Comparison of ENCODE assay signal across 15 cellular contexts in the genomic region with DNA sequence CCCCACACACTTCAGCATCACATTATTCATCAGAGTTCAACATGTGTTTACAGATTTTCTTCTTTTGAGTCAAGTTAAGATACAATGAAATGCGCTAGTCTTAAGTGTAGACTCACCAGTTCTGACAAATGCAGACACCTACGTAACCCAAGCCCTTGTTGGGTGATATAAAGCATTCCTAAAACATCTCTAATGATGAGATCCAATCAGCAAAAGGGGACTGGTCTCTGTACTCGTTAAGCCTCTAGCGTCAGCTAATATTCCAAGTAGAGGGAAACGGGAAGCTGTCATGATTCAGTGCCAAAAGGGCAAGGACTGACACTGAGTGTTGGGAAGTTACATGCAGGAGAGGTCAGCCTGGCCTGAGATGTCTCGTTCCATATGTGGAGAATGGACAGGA. TPM values are rescaled to one million over a fixed set of nuclear protein-coding genes. Genes with fewer than 3 reads are reported as not detected.
"Had no signal": no experiment of that assay in that cellular context is flagged by ENCODE, and none has a peak within 500 bp of the region (broad histone marks: within the 10 kb centered on the region; RNA-seq: fewer than 3 reads in every experiment).

No MANE protein-coding gene starts in this region.

- H3K27ac Mint-ChIP-seq: activated B cell treated with CpG ODN at 0.5 μM for 24 hours; activated CD4-positive, alpha-beta T cell treated with anti-CD3 and anti-CD28 coated beads, Interleukin-2, amount 10 ng/mL, durations not matched to agents 24 days and 14 days; activated naive CD8-positive, alpha-beta T cell treated with anti-CD3 and anti-CD28 coated beads, Interleukin-2, amount 50 U/mL, for 24 hours; neural progenitor cell; T-helper 1 cell treated with Interleukin-12 subunit alpha and Interleukin-12 subunit beta and Interleukin-4 antibody, amounts not matched to agents 30 μg/mL and 1 μg/mL, for 36 hours had no signal

- H3K36me3 ChIP-seq: pancreas, stomach, vagina had no signal

- H3K27ac ChIP-seq: epithelial cell of prostate, neural progenitor cell, pancreas, skin epidermis, stomach, vagina had no signal

- DNase-seq: activated B cell treated with CpG ODN at 0.5 μM for 24 hours; activated CD4-positive, alpha-beta T cell treated with anti-CD3 and anti-CD28 coated beads, Interleukin-2, amount 10 ng/mL, durations not matched to agents 24 days and 14 days; activated CD8-positive, alpha-beta memory T cell treated with anti-CD3 and anti-CD28 coated beads for 24 hours; activated naive CD4-positive, alpha-beta T cell treated with Interleukin-2 at 50 U/mL for 16 hours; activated naive CD8-positive, alpha-beta T cell treated with anti-CD3 and anti-CD28 coated beads, Interleukin-2, amount 50 U/mL, for 24 hours; effector memory CD4-positive, alpha-beta T cell; hypothalamus; mesendoderm; pancreas; stomach had no signal

- H3K4me3 Mint-ChIP-seq: activated B cell treated with CpG ODN at 0.5 μM for 24 hours; activated CD4-positive, alpha-beta T cell treated with anti-CD3 and anti-CD28 coated beads, Interleukin-2, amount 10 ng/mL, durations not matched to agents 24 days and 14 days; activated naive CD8-positive, alpha-beta T cell treated with anti-CD3 and anti-CD28 coated beads, Interleukin-2, amount 50 U/mL, for 24 hours; neural progenitor cell; T-helper 1 cell treated with Interleukin-12 subunit alpha and Interleukin-12 subunit beta and Interleukin-4 antibody, amounts not matched to agents 30 μg/mL and 1 μg/mL, for 36 hours had no signal

- H3K9me3 Mint-ChIP-seq: activated B cell treated with CpG ODN at 0.5 μM for 24 hours; activated CD4-positive, alpha-beta T cell treated with anti-CD3 and anti-CD28 coated beads, Interleukin-2, amount 10 ng/mL, durations not matched to agents 24 days and 14 days; activated naive CD8-positive, alpha-beta T cell treated with anti-CD3 and anti-CD28 coated beads, Interleukin-2, amount 50 U/mL, for 24 hours; T-helper 1 cell treated with Interleukin-12 subunit alpha and Interleukin-12 subunit beta and Interleukin-4 antibody, amounts not matched to agents 30 μg/mL and 1 μg/mL, for 36 hours had no signal

- ATAC-seq: activated naive CD8-positive, alpha-beta T cell treated with anti-CD3 and anti-CD28 coated beads, Interleukin-2, amount 50 U/mL, for 24 hours had no signal

- H3K4me3 ChIP-seq: neural progenitor cell, pancreas, skin epidermis, stomach, vagina had no signal

- H3K27me3 Mint-ChIP-seq: activated CD4-positive, alpha-beta T cell treated with anti-CD3 and anti-CD28 coated beads, Interleukin-2, amount 10 ng/mL, durations not matched to agents 24 days and 14 days had no signal

- H3K9me3 ChIP-seq: pancreas, stomach, vagina had no signal

- H3K4me1 Mint-ChIP-seq: activated B cell treated with CpG ODN at 0.5 μM for 24 hours; activated CD4-positive, alpha-beta T cell treated with anti-CD3 and anti-CD28 coated beads, Interleukin-2, amount 10 ng/mL, durations not matched to agents 24 days and 14 days; activated naive CD8-positive, alpha-beta T cell treated with anti-CD3 and anti-CD28 coated beads, Interleukin-2, amount 50 U/mL, for 24 hours had no signal

- H3K27me3 ChIP-seq: neural progenitor cell, pancreas, stomach, vagina had no signal

RNA-seq across cellular contexts. Expression of a gene that starts 38.7 kb away (rescaled TPM):
- total RNA-seq: activated B cell treated with CpG ODN at 0.5 μM for 24 hours had no signal
